Comparison of ENCODE assay signal across 1 cellular context in the genomic region with DNA sequence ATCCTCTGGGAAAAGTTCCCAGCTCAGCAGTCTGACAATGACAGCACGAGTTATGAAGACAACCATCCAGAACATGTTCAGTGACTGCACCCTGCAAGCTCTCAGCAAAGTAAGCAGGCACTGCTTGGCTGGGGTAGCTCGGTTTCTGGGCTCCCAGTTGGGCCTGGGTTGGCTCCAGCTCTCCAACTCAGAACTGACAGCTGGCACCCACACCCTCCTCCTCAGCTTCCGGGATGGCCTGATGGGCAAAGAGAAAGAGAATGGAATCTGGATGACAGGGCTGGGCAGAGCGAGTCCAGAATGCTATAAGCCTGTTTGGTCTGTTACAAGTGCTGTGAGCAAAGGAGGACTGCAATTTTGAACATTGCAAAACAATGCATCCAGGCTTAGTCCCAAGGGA.
TF ChIP-seq lines count a peak whose summit lies in the region.

No MANE protein-coding gene starts in this region.

TF ChIP-seq in IMR-90, 13 proteins besides CTCF, POLR2A, EP300 and RAD21:
- TF ChIP-seq CEBPB (IDR thresholded peaks at IDR 0.05; ENCODE audit: low read depth, low read length) (0 out of 2 replicates have a peak, but pooled peaks have one; percentile 7), SMC3 (IDR thresholded peaks at IDR 0.05; ENCODE audit: low read depth, low read length) (no peak)
TF ChIP-seq in IMR-90: peak in this region for 1.
